Comparison of ENCODE assay signal across 32 cellular contexts in genomic region chr2:28288620-28289019, GRCh38.
"Had no signal": no experiment of that assay in that cellular context is flagged by ENCODE, and none has a peak within 500 bp of the region (broad histone marks: within the 10 kb centered on the region; RNA-seq: fewer than 3 reads in every experiment).

No MANE protein-coding gene starts in this region.

- H2AFZ ChIP-seq: parathyroid adenoma had no signal

- H3K36me3 Mint-ChIP-seq: natural killer cell had no signal

- DNase-seq: naive thymus-derived CD4-positive, alpha-beta T cell; natural killer cell; nucleus accumbens; ovary; posterior cingulate gyrus; psoas muscle; right cardiac atrium; spleen; stimulated activated CD4-positive, alpha-beta T cell treated with anti-CD3 and anti-CD28 coated beads, Interleukin-12 subunit alpha, Interleukin-12 subunit beta, amount 100 ng/mL, for 4 hours; stimulated activated CD4-positive, alpha-beta T cell treated with anti-CD3 and anti-CD28 coated beads, Interleukin-1b, Interleukin-23, amount 100 ng/mL, for 48 hours; stimulated activated CD4-positive, alpha-beta T cell treated with anti-CD3 and anti-CD28 coated beads, Interleukin-4, amount 100 ng/mL, for 1 hour; stimulated activated CD4-positive, alpha-beta T cell treated with anti-CD3 and anti-CD28 coated beads, Interleukin-4, amount 100 ng/mL, for 4 hours; stimulated activated CD8-positive, alpha-beta memory T cell treated with anti-CD3 and anti-CD28 coated beads, Interleukin-4, amount 100 ng/mL, for 48 hours; stimulated activated naive CD4-positive, alpha-beta T cell; stimulated activated naive CD8-positive, alpha-beta T cell treated with anti-CD3 and anti-CD28 coated beads, Interleukin-15, amount 100 ng/mL, for 72 hours; stimulated activated naive CD8-positive, alpha-beta T cell treated with anti-CD3 and anti-CD28 coated beads, Interleukin-15, Interleukin-2, amounts not matched to agents 100 U/mL and 50 U/mL, for 24 hours; substantia nigra; testis; thyroid gland; trophoblast cell had no signal

- H3K27me3 Mint-ChIP-seq: naive thymus-derived CD4-positive, alpha-beta T cell; progenitor cell of endocrine pancreas; stimulated activated memory B cell treated with anti-CD40 and anti-IgM and Interleukin-4, amounts not matched to agents 10 μg/mL and 1 μg/mL and 100 μg/mL, for 72 hours; stimulated activated naive CD8-positive, alpha-beta T cell treated with anti-CD3 and anti-CD28 coated beads, Interleukin-15, amount 100 ng/mL, for 72 hours had no signal

- H3K4me3 ChIP-seq: ovary, psoas muscle, skin epidermis, smooth muscle cell, spleen, suprapubic skin, testis, thyroid gland, tibial nerve, upper lobe of left lung, vagina had no signal

- H3K4me2 ChIP-seq: smooth muscle cell had no signal

- H3K9ac ChIP-seq: parathyroid adenoma had no signal

- H3K27ac Mint-ChIP-seq: natural killer cell; nephron; progenitor cell of endocrine pancreas; stimulated activated memory B cell treated with anti-CD40 and anti-IgM and Interleukin-4, amounts not matched to agents 10 μg/mL and 1 μg/mL and 100 μg/mL, for 72 hours; stimulated activated naive CD8-positive, alpha-beta T cell treated with anti-CD3 and anti-CD28 coated beads, Interleukin-15, amount 100 ng/mL, for 72 hours had no signal

- H3K4me3 Mint-ChIP-seq: naive thymus-derived CD4-positive, alpha-beta T cell; natural killer cell; nephron; stimulated activated memory B cell treated with anti-CD40 and anti-IgM and Interleukin-4, amounts not matched to agents 10 μg/mL and 1 μg/mL and 100 μg/mL, for 72 hours; stimulated activated naive CD8-positive, alpha-beta T cell treated with anti-CD3 and anti-CD28 coated beads, Interleukin-15, amount 100 ng/mL, for 72 hours had no signal

- H3K36me3 ChIP-seq: neutrophil, ovary, suprapubic skin, thyroid gland, upper lobe of left lung, vagina had no signal

- H3K4me1 ChIP-seq: parathyroid adenoma, spleen, testis, thyroid gland, tibial nerve, upper lobe of left lung had no signal

- H3K4me1 Mint-ChIP-seq: stimulated activated memory B cell treated with anti-CD40 and anti-IgM and Interleukin-4, amounts not matched to agents 10 μg/mL and 1 μg/mL and 100 μg/mL, for 72 hours had no signal

- H3K9me3 Mint-ChIP-seq: naive thymus-derived CD4-positive, alpha-beta T cell; natural killer cell; nephron; stimulated activated memory B cell treated with anti-CD40 and anti-IgM and Interleukin-4, amounts not matched to agents 10 μg/mL and 1 μg/mL and 100 μg/mL, for 72 hours; stimulated activated naive CD8-positive, alpha-beta T cell treated with anti-CD3 and anti-CD28 coated beads, Interleukin-15, amount 100 ng/mL, for 72 hours had no signal

- H3K27ac ChIP-seq: neutrophil, ovary, parathyroid adenoma, psoas muscle, spleen, suprapubic skin, testis, thyroid gland, upper lobe of left lung had no signal

- H3K27me3 ChIP-seq: neutrophil, ovary, spleen, suprapubic skin, testis, thyroid gland, tibial nerve, upper lobe of left lung, vagina had no signal

- ATAC-seq: naive thymus-derived CD4-positive, alpha-beta T cell; natural killer cell; psoas muscle; right cardiac atrium; sciatic nerve; stimulated activated memory B cell treated with anti-CD40 and anti-IgM and Interleukin-4, amounts not matched to agents 10 μg/mL and 1 μg/mL and 100 μg/mL, for 72 hours; stimulated activated naive CD8-positive, alpha-beta T cell treated with anti-CD3 and anti-CD28 coated beads, Interleukin-15, amount 100 ng/mL, for 72 hours; stimulated activated naive CD8-positive, alpha-beta T cell treated with anti-CD3 and anti-CD28 coated beads, Interleukin-15, Interleukin-2, amounts not matched to agents 100 U/mL and 50 U/mL, for 24 hours had no signal

- H3K9me3 ChIP-seq: neutrophil, ovary, psoas muscle, spleen, suprapubic skin, testis, thyroid gland, tibial nerve, upper lobe of left lung, vagina had no signal
